1 cellular context compared by ENCODE assay signal in the genomic region with DNA sequence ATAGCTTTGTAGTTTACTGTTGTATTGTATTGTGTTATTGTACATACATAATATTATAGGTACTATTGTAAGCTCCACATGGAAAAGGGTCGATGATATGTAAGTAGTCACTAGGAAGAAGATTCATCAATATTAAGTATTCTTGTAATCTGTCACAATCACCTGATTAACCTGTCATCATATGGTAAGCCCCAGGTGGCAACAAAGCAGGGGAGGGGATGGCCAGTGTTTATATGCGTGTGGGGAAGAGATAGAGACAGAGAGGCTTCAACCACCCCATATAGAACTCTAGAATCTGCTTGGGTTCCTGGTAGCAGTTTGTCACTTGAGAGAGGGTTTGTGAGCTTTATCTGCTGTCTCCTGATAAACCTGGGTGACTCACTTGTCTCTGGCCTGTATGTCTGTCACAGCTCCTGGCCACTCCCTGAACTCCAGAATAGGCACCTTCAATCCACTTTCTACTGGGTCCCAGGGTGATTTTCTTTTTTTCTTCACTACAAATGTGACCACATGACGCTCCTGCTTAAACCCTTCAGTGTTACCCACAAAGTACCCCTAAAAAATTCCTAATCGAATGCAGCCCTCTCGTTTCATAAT.
TF ChIP-seq lines count a peak whose summit lies in the region.

No MANE protein-coding gene starts in this region.

TF ChIP-seq in GM12878, 131 proteins besides CTCF, POLR2A, EP300 and RAD21:
- TF ChIP-seq, protein P1, sequence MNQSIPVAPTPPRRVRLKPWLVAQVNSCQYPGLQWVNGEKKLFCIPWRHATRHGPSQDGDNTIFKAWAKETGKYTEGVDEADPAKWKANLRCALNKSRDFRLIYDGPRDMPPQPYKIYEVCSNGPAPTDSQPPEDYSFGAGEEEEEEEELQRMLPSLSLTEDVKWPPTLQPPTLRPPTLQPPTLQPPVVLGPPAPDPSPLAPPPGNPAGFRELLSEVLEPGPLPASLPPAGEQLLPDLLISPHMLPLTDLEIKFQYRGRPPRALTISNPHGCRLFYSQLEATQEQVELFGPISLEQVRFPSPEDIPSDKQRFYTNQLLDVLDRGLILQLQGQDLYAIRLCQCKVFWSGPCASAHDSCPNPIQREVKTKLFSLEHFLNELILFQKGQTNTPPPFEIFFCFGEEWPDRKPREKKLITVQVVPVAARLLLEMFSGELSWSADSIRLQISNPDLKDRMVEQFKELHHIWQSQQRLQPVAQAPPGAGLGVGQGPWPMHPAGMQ (IDR thresholded peaks at IDR 0.05; ENCODE audit: borderline replicate concordance): no peak
TF ChIP-seq in GM12878: peak in this region for 0.
